In genomic region chr1:53266038-53266437, GRCh38 we compare ENCODE assay signal across 9 cellular contexts. TPM values are rescaled to one million over a fixed set of nuclear protein-coding genes. Genes with fewer than 3 reads are reported as not detected.
DNase-seq lines count a peak whose midpoint lies in the region; ATAC-seq and TF ChIP-seq lines count a peak whose summit lies in the region.
"Had no signal": no experiment of that assay in that cellular context is flagged by ENCODE, and none has a peak within 500 bp of the region (broad histone marks: within the 10 kb centered on the region; RNA-seq: fewer than 3 reads in every experiment).

No MANE protein-coding gene starts in this region.

- TF ChIP-seq CTCF in GM10266 (IDR thresholded peaks at IDR 0.05; ENCODE audit: control insufficient read depth, insufficient read depth, low read depth, missing control alignments) (peak; percentile 10), astrocyte of the spinal cord (IDR thresholded peaks at IDR 0.05; ENCODE audit: low read depth, low read length) (peak; percentile 34), right lobe of liver (IDR thresholded peaks at IDR 0.05) (peak in 3 of 4 donors; percentile 7 to 29 (median 11))

- H3K27ac ChIP-seq in right lobe of liver, result no peak overlapping the region
- H3K27ac ChIP-seq: pancreas had no signal

- H3K9me3 ChIP-seq in right lobe of liver, result no peaks in the 10 kb centered on the region
- H3K9me3 ChIP-seq: pancreas had no signal

- TF ChIP-seq POLR2A in right lobe of liver (IDR thresholded peaks at IDR 0.05), result no peak

- H3K27me3 ChIP-seq in right lobe of liver, result no peaks in the 10 kb centered on the region
- H3K27me3 ChIP-seq: pancreas had no signal

- H3K36me3 ChIP-seq in right lobe of liver, result no peaks in the 10 kb centered on the region
- H3K36me3 ChIP-seq: pancreas had no signal

- no peak for TF ChIP-seq EP300 in Ishikawa (IDR thresholded peaks at IDR 0.05; ENCODE audit: borderline replicate concordance)

- TF ChIP-seq RAD21 in Ishikawa (IDR thresholded peaks at IDR 0.05; ENCODE audit: low read depth), result peak; percentile 59

- in situ Hi-C loops in astrocyte of the spinal cord (cut with HindIII; ENCODE audit: low sequenced_read_pairs), result no loop called here

- H3K4me3 ChIP-seq in astrocyte of the spinal cord (ENCODE audit: low read depth, low read length), result no peak overlapping the region
- no peak overlapping the region for H3K4me3 ChIP-seq in right lobe of liver
- H3K4me3 ChIP-seq: pancreas had no signal

- ATAC-seq in right lobe of liver (peak in 2 of 4 donors; percentile 24 to 35), GM21390 (IDR thresholded peaks at IDR 0.05; ENCODE audit: unreplicated experiment) (no peak)

- DNase-seq in GM10266 (ENCODE audit: extremely low spot score) (no peak), astrocyte of the spinal cord (ENCODE audit: low read depth, low spot score) (no peak), right lobe of liver (no peak), NCI-H510A treated with DMSO at 0.1 percent for 48 hours (lab: John Stamatoyannopoulos, UW) (no peak), mesenteric fat pad (ENCODE audit: low spot score) (no peak)
- DNase-seq in stimulated activated CD4-positive, alpha-beta T cell treated with anti-CD3 and anti-CD28 coated beads, Interleukin-4, amount 100 ng/mL, for 1 hour, result no peak
- DNase-seq: pancreas had no signal

- H3K4me1 ChIP-seq in right lobe of liver, result no peaks in the 10 kb centered on the region
- H3K4me1 ChIP-seq: pancreas had no signal

- intact Hi-C loops in right lobe of liver (cut with DNase I), result no loop called here

TF ChIP-seq in Ishikawa, 13 proteins besides CTCF, POLR2A, EP300 and RAD21:
- TF ChIP-seq TEAD4 (IDR thresholded peaks at IDR 0.05) (no peak), TAF1 (IDR thresholded peaks at IDR 0.05; ENCODE audit: low read depth) (no peak)
TF ChIP-seq in Ishikawa: peak in this region for 0.

RNA-seq across cellular contexts. Expression of gene MAGOH, which starts 27.7 kb away (rescaled TPM):
- total RNA-seq in right lobe of liver, result 10 to 100 TPM; 10.9 to 28.1 (median 19.4) TPM
- 35.7 TPM for total RNA-seq in mesenteric fat pad

RNA-seq across cellular contexts. Expression of gene CZIB, which starts 45.6 kb away (rescaled TPM):
- 10 to 100 TPM; 20.6 to 28.8 (median 24.2) TPM for total RNA-seq in right lobe of liver
- total RNA-seq in mesenteric fat pad, result 48.2 TPM
